In the genomic region with DNA sequence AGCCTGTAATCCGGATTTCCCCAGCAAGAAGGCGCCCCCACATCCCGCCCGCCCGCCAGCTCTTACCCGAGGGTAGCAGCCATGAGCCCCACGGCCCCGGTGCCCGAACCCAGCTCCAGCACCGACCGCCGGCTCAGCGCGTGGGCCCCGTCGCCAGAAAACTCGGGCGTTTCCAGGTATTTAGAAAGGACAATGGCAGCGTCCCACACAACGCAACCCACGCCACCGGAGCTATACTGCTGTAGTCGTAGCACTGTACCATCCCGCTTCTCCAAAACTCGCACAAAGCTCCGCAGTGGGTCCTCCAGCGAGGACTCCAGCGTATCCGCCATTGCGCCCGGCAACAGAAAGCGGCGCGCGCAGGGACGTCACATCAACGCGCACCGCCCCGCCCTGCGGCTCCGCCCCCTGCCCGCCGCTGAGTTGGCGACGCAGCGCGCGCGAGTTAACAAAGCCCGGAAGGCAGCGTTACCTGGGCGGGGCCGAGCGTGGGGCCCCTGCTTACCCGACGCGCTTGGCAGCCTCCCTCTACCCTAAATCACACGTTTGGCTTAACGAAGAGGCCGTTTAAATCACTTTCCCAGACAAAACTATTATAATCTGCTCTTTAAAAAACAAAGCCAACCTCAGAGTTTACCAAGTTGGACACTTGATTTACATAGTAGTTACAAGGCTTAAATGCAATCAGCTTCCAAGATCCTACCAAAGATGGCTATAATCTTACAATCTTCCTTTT, we compare ENCODE assay signal across 8 cellular contexts. TPM values are rescaled to one million over a fixed set of nuclear protein-coding genes. Genes with fewer than 3 reads are reported as not detected.
DNase-seq lines count a peak whose midpoint lies in the region; ATAC-seq, FAIRE-seq and TF ChIP-seq lines count a peak whose summit lies in the region.

A gene (minus strand): TSS at position 352 of the 736 bp plus-strand sequence. CDS start 20 bp downstream, at position 332.

- TF ChIP-seq CTCF in BE2C (IDR thresholded peaks at IDR 0.05; ENCODE audit: low read depth, low read length), result no peak
- no peak for TF ChIP-seq CTCF in choroid plexus epithelial cell (conservative IDR thresholded peaks at IDR 0.05; ENCODE audit: low read depth, low read length)
- TF ChIP-seq CTCF in kidney epithelial cell (IDR thresholded peaks at IDR 0.05; ENCODE audit: insufficient read depth, low read length, poor library complexity, severe bottlenecking), result no peak

- DNase-seq in BE2C (peak; percentile 97), GM19239 (ENCODE audit: insufficient read length, low spot score) (peak; percentile 77), NCI-H510A treated with DMSO at 0.1 percent for 48 hours (lab: John Stamatoyannopoulos, UW) (peak; percentile 91), choroid plexus epithelial cell (ENCODE audit: low read depth) (peak; percentile 92), kidney epithelial cell (ENCODE audit: low read depth) (peak; percentile 55)
- peak; percentile 97 for DNase-seq in activated CD4-positive, alpha-beta T cell treated with anti-CD3 and anti-CD28 coated beads for 24 hours (ENCODE audit: low read depth in 2 of 2)
- DNase-seq in stimulated activated CD4-positive, alpha-beta T cell treated with anti-CD3 and anti-CD28 coated beads, Interleukin-15, amount 100 ng/mL, for 24 hours, result peak; percentile 98

- ATAC-seq in HG03442 (IDR thresholded peaks at IDR 0.05; ENCODE audit: unreplicated experiment), result peak; percentile 95

- H3K9me3 ChIP-seq in BE2C, result no peaks in the 10 kb centered on the region

- H3K27me3 ChIP-seq in BE2C (no peaks in the 10 kb centered on the region), kidney epithelial cell (ENCODE audit: control insufficient read depth, insufficient read depth, low read length) (no peaks in the 10 kb centered on the region)

- peak within 1 kb of the TSS; percentile 86 for H3K4me3 ChIP-seq in BE2C (ENCODE audit: low read depth, low read length)
- H3K4me3 ChIP-seq in choroid plexus epithelial cell (ENCODE audit: low read depth, low read length), result peak within 1 kb of the TSS; percentile 87
- peak within 1 kb of the TSS; percentile 64 for H3K4me3 ChIP-seq in kidney epithelial cell (ENCODE audit: low read depth, low read length)

- H3K36me3 ChIP-seq in BE2C (peaks cover 34% of the 10 kb centered on the region), kidney epithelial cell (ENCODE audit: control insufficient read depth, insufficient read depth, low read length) (peaks cover 1% of the 10 kb centered on the region)

- peak; percentile 98 for FAIRE-seq in GM19239 (lab: Jason Lieb, UNC)

- H3K4me1 ChIP-seq in BE2C, result peaks cover 5% of the 10 kb centered on the region

RNA-seq across cellular contexts. Expression of the gene that starts here (rescaled TPM):
- polyA plus RNA-seq in BE2C (2012; ENCODE audit: insufficient read depth, insufficient read length, low read depth), result 14.4 TPM
- 6.3 and 6.6 TPM in 2 replicates for total RNA-seq in kidney epithelial cell

Comparison
In these comparisons a context has a peak if more than half of its experiments do, and no peak if none do; other contexts are left out.
1. Peak in every context shown above with its lines: DNase-seq, ATAC-seq and H3K4me3 ChIP-seq.